ENCODE assay signal across 12 cellular contexts in genomic region chr12:104473374-104473983, GRCh38. TPM values are rescaled to one million over a fixed set of nuclear protein-coding genes. Genes with fewer than 3 reads are reported as not detected.
DNase-seq lines count a peak whose midpoint lies in the region; ATAC-seq, FAIRE-seq and TF ChIP-seq lines count a peak whose summit lies in the region.
"Had no signal": no experiment of that assay in that cellular context is flagged by ENCODE, and none has a peak within 500 bp of the region (broad histone marks: within the 10 kb centered on the region; RNA-seq: fewer than 3 reads in every experiment).

No MANE protein-coding gene starts in this region.

- H3K27ac ChIP-seq in spleen: peak overlapping the region; percentile 49 to 86 (median 74)

- CTCF ChIA-PET in activated CD4-positive, alpha-beta T cell treated with anti-CD3 and anti-CD28 coated beads for 36 hours (lab: Charles Lee): interaction anchor here (0.6 to 2.0 kb wide), 7 partner anchors 9 to 761 kb away, joined by 3 to 12 read pairs (median 3); no protein-coding TSS in a partner anchor
- CTCF ChIA-PET in activated CD8-positive, alpha-beta T cell treated with anti-CD3 and anti-CD28 coated beads for 36 hours (lab: Charles Lee): interaction anchor here (0.6 to 2.2 kb wide), 7 partner anchors 9 to 301 kb away, joined by 3 to 7 read pairs (median 4); no protein-coding TSS in a partner anchor

- no peak for DNase-seq in activated CD4-positive, alpha-beta T cell treated with anti-CD3 and anti-CD28 coated beads for 36 hours
- DNase-seq in activated CD4-positive, alpha-beta T cell treated with anti-CD3 and anti-CD28 coated beads, Interleukin-2, amount 50 U/mL, for 4 hours: no peak
- peak; percentile 48 for DNase-seq in activated CD8-positive, alpha-beta T cell treated with anti-CD3 and anti-CD28 coated beads for 36 hours
- DNase-seq in spleen: peak; percentile 82
- no peak for DNase-seq in urothelium cell line (ENCODE audit: low spot score)
- no peak for DNase-seq in Kasumi-1 (lab: John Stamatoyannopoulos, UW)
- no peak for DNase-seq in COLO829 (ENCODE audit: low spot score)
- DNase-seq: esophagus squamous epithelium, right cardiac atrium, T-helper 9 cell had no signal

- WGBS in spleen, 5 donors: 22 to 34% (median 26%) methylated on average over 10 of the region's 10 CpGs

- peak; percentile 40 for ATAC-seq in activated CD4-positive, alpha-beta T cell treated with anti-CD3 and anti-CD28 coated beads for 36 hours
- peak; percentile 72 for ATAC-seq in HG02759 (IDR thresholded peaks at IDR 0.05; ENCODE audit: unreplicated experiment)
- ATAC-seq in activated CD8-positive, alpha-beta T cell treated with anti-CD3 and anti-CD28 coated beads for 36 hours: peak; percentile 57

- POLR2A ChIA-PET in activated CD4-positive, alpha-beta T cell treated with anti-CD3 and anti-CD28 coated beads for 36 hours (lab: Charles Lee): no interaction called here
- POLR2A ChIA-PET in activated CD8-positive, alpha-beta T cell treated with anti-CD3 and anti-CD28 coated beads for 36 hours (lab: Charles Lee): interaction anchor here (0.6 to 5.3 kb wide), 6 partner anchors 9 to 222 kb away, joined by 3 to 30 read pairs (median 6); partner anchors contain the start of gene CHST11

- no peaks in the 10 kb centered on the region for H3K27me3 Mint-ChIP-seq in activated CD4-positive, alpha-beta T cell treated with anti-CD3 and anti-CD28 coated beads for 36 hours
- H3K27me3 Mint-ChIP-seq in activated CD8-positive, alpha-beta T cell treated with anti-CD3 and anti-CD28 coated beads for 36 hours: no peaks in the 10 kb centered on the region

- no peak for TF ChIP-seq CTCF in activated CD8-positive, alpha-beta T cell treated with anti-CD3 and anti-CD28 coated beads for 36 hours (IDR thresholded peaks at IDR 0.05)
- no peak for TF ChIP-seq CTCF in spleen (IDR thresholded peaks at IDR 0.05 in 8 of 11, conservative IDR thresholded peaks at IDR 0.05 in 3 of 11)

- peaks cover 13% of the 10 kb centered on the region for H3K9me3 Mint-ChIP-seq in activated CD4-positive, alpha-beta T cell treated with anti-CD3 and anti-CD28 coated beads for 36 hours (ENCODE audit: low read depth)
- H3K9me3 Mint-ChIP-seq in activated CD8-positive, alpha-beta T cell treated with anti-CD3 and anti-CD28 coated beads for 36 hours: peaks cover 13% of the 10 kb centered on the region

- H3K27ac Mint-ChIP-seq in activated CD4-positive, alpha-beta T cell treated with anti-CD3 and anti-CD28 coated beads for 36 hours: peak overlapping the region; percentile 52
- H3K27ac Mint-ChIP-seq in activated CD8-positive, alpha-beta T cell treated with anti-CD3 and anti-CD28 coated beads for 36 hours: peak overlapping the region; percentile 74

- no peaks in the 10 kb centered on the region for H3K36me3 ChIP-seq in spleen
- H3K36me3 ChIP-seq: esophagus squamous epithelium had no signal

- H3K4me3 ChIP-seq in spleen: peak overlapping the region in 1 of 8 donors; percentile 34
- H3K4me3 ChIP-seq: esophagus squamous epithelium had no signal

- peaks cover 0 to 6% (median 0%) of the 10 kb centered on the region in 8 donors for H3K9me3 ChIP-seq in spleen
- H3K9me3 ChIP-seq: esophagus squamous epithelium had no signal

- H3K36me3 Mint-ChIP-seq in activated CD4-positive, alpha-beta T cell treated with anti-CD3 and anti-CD28 coated beads for 36 hours (ENCODE audit: low read depth): peaks cover 18% of the 10 kb centered on the region
- peaks cover 26% of the 10 kb centered on the region for H3K36me3 Mint-ChIP-seq in activated CD8-positive, alpha-beta T cell treated with anti-CD3 and anti-CD28 coated beads for 36 hours (ENCODE audit: low read depth)

- intact Hi-C loops in activated CD4-positive, alpha-beta T cell treated with anti-CD3 and anti-CD28 coated beads for 36 hours (cut with DNase I, micrococcal nuclease): no loop called here
- intact Hi-C loops in activated CD8-positive, alpha-beta T cell treated with anti-CD3 and anti-CD28 coated beads for 36 hours (cut with micrococcal nuclease): no loop called here
- intact Hi-C loops in spleen (cut with DNase I; ENCODE audit: low total_unique reads): no loop called here

- H3K27me3 ChIP-seq in spleen (replicated peaks in 1 of 7): no peaks in the 10 kb centered on the region
- H3K27me3 ChIP-seq: esophagus squamous epithelium had no signal

- no peak for FAIRE-seq in urothelium cell line (lab: Jason Lieb, UNC)
- FAIRE-seq: HTR-8/SVneo had no signal

- TF ChIP-seq POLR2A in spleen (IDR thresholded peaks at IDR 0.05): no peak

- H3K4me1 ChIP-seq in spleen: peaks cover 52 to 98% (median 80%) of the 10 kb centered on the region in 6 donors

- H3K4me3 Mint-ChIP-seq in activated CD4-positive, alpha-beta T cell treated with anti-CD3 and anti-CD28 coated beads for 36 hours: peak overlapping the region; percentile 48
- peak overlapping the region; percentile 52 for H3K4me3 Mint-ChIP-seq in activated CD8-positive, alpha-beta T cell treated with anti-CD3 and anti-CD28 coated beads for 36 hours

- peaks cover 79% of the 10 kb centered on the region for H3K4me1 Mint-ChIP-seq in activated CD4-positive, alpha-beta T cell treated with anti-CD3 and anti-CD28 coated beads for 36 hours
- peaks cover 81% of the 10 kb centered on the region for H3K4me1 Mint-ChIP-seq in activated CD8-positive, alpha-beta T cell treated with anti-CD3 and anti-CD28 coated beads for 36 hours (ENCODE audit: low read depth)

RNA-seq across cellular contexts. Expression of gene CHST11, which starts 16.7 kb away (rescaled TPM):
- 10 to 100 TPM; 33.3 to 33.6 TPM for total RNA-seq in activated CD4-positive, alpha-beta T cell treated with anti-CD3 and anti-CD28 coated beads for 36 hours
- total RNA-seq in activated CD8-positive, alpha-beta T cell treated with anti-CD3 and anti-CD28 coated beads for 36 hours: 10 to 100 TPM; 30.9 to 33.9 TPM
- total RNA-seq in spleen: 10 to 100 TPM; 45.0 to 65.1 (median 56.1) TPM
- polyA plus RNA-seq in spleen: 1 to 10 TPM; 5.2 to 6.1 (median 5.8) TPM

Comparison
In these comparisons a context has a peak if more than half of its experiments do, and no peak if none do; other contexts are left out.
1. DNase-seq: peak in activated CD8-positive, alpha-beta T cell treated with anti-CD3 and anti-CD28 coated beads for 36 hours (single experiment) and spleen (single experiment); none in activated CD4-positive, alpha-beta T cell treated with anti-CD3 and anti-CD28 coated beads for 36 hours (single experiment), activated CD4-positive, alpha-beta T cell treated with anti-CD3 and anti-CD28 coated beads, Interleukin-2, amount 50 U/mL, for 4 hours (0 of 2), urothelium cell line (single experiment), Kasumi-1 (0 of 2) and COLO829 (single experiment).
2. Peak in every context shown above with its lines, with median percentiles within 50 percentile points of each other: ATAC-seq.